Comparison of ENCODE assay signal across 8 cellular contexts in the genomic region with DNA sequence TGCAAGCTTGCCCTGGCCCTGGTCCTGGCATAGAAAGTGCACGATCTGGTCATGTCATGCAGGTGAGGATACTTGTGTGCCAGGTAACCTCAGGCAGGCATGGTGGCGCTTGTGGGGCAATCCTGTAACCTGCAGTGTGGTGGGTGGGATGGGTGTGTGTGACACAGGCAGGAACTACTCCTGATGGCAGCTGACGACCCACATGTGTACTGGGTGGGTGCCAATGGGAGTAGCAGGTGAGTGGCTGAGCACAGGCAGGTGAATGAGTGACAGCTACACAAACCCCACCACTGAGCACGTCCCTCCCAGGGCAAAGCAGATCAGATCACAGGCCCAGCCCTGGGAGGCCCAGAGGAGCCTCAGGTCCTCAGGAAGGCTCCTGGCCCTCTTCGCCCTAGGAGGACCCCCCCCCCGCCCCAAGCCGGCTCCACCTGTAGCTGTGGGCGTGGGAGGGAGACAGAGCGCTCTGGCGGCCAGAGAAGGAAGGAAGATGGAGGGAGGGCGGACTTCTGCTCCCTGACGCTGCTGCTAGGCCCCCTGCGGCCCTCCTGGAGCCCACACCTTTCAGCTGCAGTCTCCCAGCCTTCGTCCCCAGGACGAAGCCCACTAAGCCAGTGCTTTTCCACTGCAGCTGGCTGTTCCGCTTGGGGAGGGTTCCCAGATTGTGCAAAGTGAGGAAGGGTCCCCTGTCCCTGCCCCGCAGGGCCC. TPM values are rescaled to one million over a fixed set of nuclear protein-coding genes. Genes with fewer than 3 reads are reported as not detected.
DNase-seq lines count a peak whose midpoint lies in the region; ATAC-seq and TF ChIP-seq lines count a peak whose summit lies in the region.

No MANE protein-coding gene starts in this region.

- H3K9me3 Mint-ChIP-seq in activated T-cell treated with anti-CD3 and anti-CD28 coated beads, Interleukin-2, amount 50 U/mL, for 4 hours = peaks cover 7% of the 10 kb centered on the region
- no peaks in the 10 kb centered on the region for H3K9me3 Mint-ChIP-seq in type B pancreatic cell

- intact Hi-C loops in lower leg skin (cut with DNase I; ENCODE audit: low total_unique reads) = no loop called here

- H3K4me1 Mint-ChIP-seq in activated T-cell treated with anti-CD3 and anti-CD28 coated beads, Interleukin-2, amount 50 U/mL, for 4 hours (ENCODE audit: low read depth) = peaks cover 19% of the 10 kb centered on the region
- H3K4me1 Mint-ChIP-seq in type B pancreatic cell (ENCODE audit: unreplicated experiment) = peaks cover 19% of the 10 kb centered on the region

- H3K27ac Mint-ChIP-seq in type B pancreatic cell = peak overlapping the region; percentile 96

- ATAC-seq in activated T-cell treated with anti-CD3 and anti-CD28 coated beads, Interleukin-2, amount 50 U/mL, for 4 hours = no peak
- no peak for ATAC-seq in GM18517 (IDR thresholded peaks at IDR 0.05; ENCODE audit: unreplicated experiment)

- 29 to 45% methylated on average over 17 of the region's 17 CpGs for WGBS in lower leg skin, 2 donors

- H3K9ac ChIP-seq in adipocyte (ENCODE audit: low read length) = peak overlapping the region; percentile 97

- no peak for TF ChIP-seq CTCF in lower leg skin (IDR thresholded peaks at IDR 0.05)
- TF ChIP-seq CTCF in type B pancreatic cell (conservative IDR thresholded peaks at IDR 0.05) = no peak

- H3K4me3 Mint-ChIP-seq in activated T-cell treated with anti-CD3 and anti-CD28 coated beads, Interleukin-2, amount 50 U/mL, for 4 hours = peak overlapping the region; percentile 70
- H3K4me3 Mint-ChIP-seq in type B pancreatic cell = peak overlapping the region; percentile 74

- no peak for DNase-seq in activated T-cell treated with anti-CD3 and anti-CD28 coated beads, Interleukin-2, amount 50 U/mL, for 4 hours
- DNase-seq in activated T-cell treated with anti-CD3 and anti-CD28 coated beads for 4 hours (no peak), adipocyte (ENCODE audit: low read depth) (no peak), lower leg skin (ENCODE audit: low spot score in 2 of 2) (no peak), type B pancreatic cell (ENCODE audit: extremely low spot score, unreplicated experiment) (no peak), GDM1 (lab: John Stamatoyannopoulos, UW) (no peak), SK-N-DZ (ENCODE audit: low spot score) (no peak)

- TF ChIP-seq POLR2A in lower leg skin (IDR thresholded peaks at IDR 0.05) = no peak

- H3K9me3 ChIP-seq in adipocyte (ENCODE audit: control insufficient read depth, low read length) = peaks cover 12% of the 10 kb centered on the region

- H3K27me3 ChIP-seq in adipocyte (replicated peaks; ENCODE audit: control insufficient read depth, insufficient read depth, low read length) = no peaks in the 10 kb centered on the region

- peaks cover 22% of the 10 kb centered on the region for H3K36me3 ChIP-seq in adipocyte (ENCODE audit: control insufficient read depth, insufficient read depth, low read length, severe bottlenecking)

- H3K4me3 ChIP-seq in adipocyte (ENCODE audit: low read length) (peak overlapping the region; percentile 100), lower leg skin (ENCODE audit: low read depth, poor library complexity, severe bottlenecking) (peak overlapping the region; percentile 78)

- peaks cover 14% of the 10 kb centered on the region for H3K4me1 ChIP-seq in adipocyte (ENCODE audit: control insufficient read depth, insufficient read depth, low read length)

- H3K27me3 Mint-ChIP-seq in activated T-cell treated with anti-CD3 and anti-CD28 coated beads, Interleukin-2, amount 50 U/mL, for 4 hours (ENCODE audit: low read depth) = peaks cover 6% of the 10 kb centered on the region
- peaks cover 3% of the 10 kb centered on the region for H3K27me3 Mint-ChIP-seq in type B pancreatic cell

- peaks cover 19% of the 10 kb centered on the region for H3K36me3 Mint-ChIP-seq in activated T-cell treated with anti-CD3 and anti-CD28 coated beads, Interleukin-2, amount 50 U/mL, for 4 hours (ENCODE audit: insufficient read depth)
- peaks cover 6% of the 10 kb centered on the region for H3K36me3 Mint-ChIP-seq in type B pancreatic cell

RNA-seq across cellular contexts. Expression of a gene that starts 1.3 kb away (rescaled TPM):
- 1 to 10 TPM; 2.4 to 4.2 (median 2.8) TPM for total RNA-seq in activated T-cell treated with anti-CD3 and anti-CD28 coated beads, Interleukin-2, amount 50 U/mL, for 4 hours
- 10 to 100 TPM in 3 of 4 donors, 1 to 10 TPM in 1; 5.4 to 16.8 (median 12.1) TPM for total RNA-seq in lower leg skin
- total RNA-seq in type B pancreatic cell (ENCODE audit: low replicate concordance) = 6.5 and 8.5 TPM in 2 replicates
- 16.4 and 24.3 TPM in 2 replicates for polyA plus RNA-seq in SK-N-DZ (2014; cell fraction: cytosol; rRNA removed)
- 29.5 and 31.2 TPM in 2 replicates for polyA plus RNA-seq in SK-N-DZ (2014; cell fraction: nucleus; rRNA removed)

RNA-seq across cellular contexts. Expression of a gene that starts 40.3 kb away (rescaled TPM):
- total RNA-seq in activated T-cell treated with anti-CD3 and anti-CD28 coated beads, Interleukin-2, amount 50 U/mL, for 4 hours = 1 to 10 TPM; 1.9 to 2.7 (median 2.5) TPM
- total RNA-seq in lower leg skin (10 to 100 TPM in 1 of 4 donors, 1 to 10 TPM in 3; 4.5 to 13.3 (median 6.9) TPM), type B pancreatic cell (ENCODE audit: low replicate concordance) (5.7 and 9.0 TPM in 2 replicates)
- polyA plus RNA-seq in SK-N-DZ (2014; cell fraction: cytosol; rRNA removed) = 11.7 and 12.3 TPM in 2 replicates
- polyA plus RNA-seq in SK-N-DZ (2014; cell fraction: nucleus; rRNA removed) = 12.7 and 16.6 TPM in 2 replicates

RNA-seq across cellular contexts. Expression of a gene that starts 55.2 kb away (rescaled TPM):
- 10 to 100 TPM; 10.8 to 11.9 (median 11.2) TPM for total RNA-seq in activated T-cell treated with anti-CD3 and anti-CD28 coated beads, Interleukin-2, amount 50 U/mL, for 4 hours
- total RNA-seq in lower leg skin (10 to 100 TPM in 3 of 4 donors, 1 to 10 TPM in 1; 9.2 to 21.4 (median 11.6) TPM), type B pancreatic cell (ENCODE audit: low replicate concordance) (22.1 and 41.5 TPM in 2 replicates)
- 44.9 and 51.5 TPM in 2 replicates for polyA plus RNA-seq in SK-N-DZ (2014; cell fraction: cytosol; rRNA removed)
- polyA plus RNA-seq in SK-N-DZ (2014; cell fraction: nucleus; rRNA removed) = 94.8 and 106 TPM in 2 replicates

RNA-seq across cellular contexts. Expression of a gene that starts 55.7 kb away (rescaled TPM):
- total RNA-seq in activated T-cell treated with anti-CD3 and anti-CD28 coated beads, Interleukin-2, amount 50 U/mL, for 4 hours = under 1 TPM in 2 of 3 donors, not detected in 1; 0.32 to 0.65 TPM
- 1 to 10 TPM; 4.3 to 8.3 (median 6.6) TPM for total RNA-seq in lower leg skin
- 0.60 and 0.64 TPM in 2 replicates for total RNA-seq in type B pancreatic cell (ENCODE audit: low replicate concordance)
- polyA plus RNA-seq in SK-N-DZ (2014; cell fraction: cytosol; rRNA removed) = 0.17 and 0.50 TPM in 2 replicates
- polyA plus RNA-seq in SK-N-DZ (2014; cell fraction: nucleus; rRNA removed) = 0.18 and 0.37 TPM in 2 replicates
